1 cellular context compared by ENCODE assay signal in the genomic region with DNA sequence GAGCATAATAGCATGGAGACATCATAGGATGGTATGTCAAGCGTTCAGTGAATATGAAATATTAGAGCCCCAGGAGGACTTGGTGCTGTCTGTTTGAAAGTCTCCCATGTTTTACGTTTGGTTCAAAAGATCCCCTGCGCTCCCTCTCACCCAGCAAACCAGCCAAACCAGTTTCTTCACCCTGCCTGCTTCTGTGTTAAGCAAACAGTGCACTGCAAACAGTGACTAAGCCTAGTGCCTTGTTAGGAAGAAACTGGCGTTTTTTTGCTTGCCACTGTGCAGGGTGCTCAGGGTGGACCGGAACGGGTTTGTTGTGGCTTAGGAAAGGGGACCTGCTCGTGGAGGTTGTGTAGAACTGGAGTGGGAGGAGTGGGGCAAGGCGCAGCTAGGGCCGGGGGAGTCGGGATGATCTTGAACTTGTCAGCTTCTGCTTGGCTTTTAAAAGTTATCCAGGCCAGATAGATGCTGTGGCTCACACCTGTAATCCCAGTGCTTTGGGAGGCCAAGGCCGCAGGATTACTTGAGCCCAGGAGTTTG.
TF ChIP-seq lines count a peak whose summit lies in the region.

No MANE protein-coding gene starts in this region.

TF ChIP-seq in HepG2, 621 proteins besides CTCF, POLR2A, EP300 and RAD21 (continued from another document and continues in another):
- TF ChIP-seq ZNF792 (CRISPR knock-in tag; IDR thresholded peaks at IDR 0.05) (peak; percentile 93), KAT7 (CRISPR knock-in tag; IDR thresholded peaks at IDR 0.05; ENCODE audit: borderline replicate concordance) (0 out of 2 replicates have a peak, but pooled peaks have one; percentile 27), ETV5 (CRISPR knock-in tag; IDR thresholded peaks at IDR 0.05; ENCODE audit: borderline replicate concordance) (peak; percentile 94), YEATS4 (CRISPR knock-in tag; IDR thresholded peaks at IDR 0.05; ENCODE audit: borderline replicate concordance) (peak; percentile 73; the same call in 1 of the 2 replicates), NR2F6 (IDR thresholded peaks at IDR 0.05) (peak; percentile 81), NR2F6 (CRISPR knock-in tag; IDR thresholded peaks at IDR 0.05) (peak; percentile 95), ZNF782 (CRISPR knock-in tag; IDR thresholded peaks at IDR 0.05; ENCODE audit: borderline replicate concordance) (peak; percentile 74; the same call in 1 of the 2 replicates), HMG20A (CRISPR knock-in tag; IDR thresholded peaks at IDR 0.05; ENCODE audit: borderline replicate concordance) (peak; percentile 98), KLF16 (CRISPR knock-in tag; IDR thresholded peaks at IDR 0.05) (peak in 1 of 2 experiments; percentile 80; a peak in 1 of 4 replicates), ZNF263 (CRISPR knock-in tag; IDR thresholded peaks at IDR 0.05) (peak; percentile 77), MYC (CRISPR knock-in tag; IDR thresholded peaks at IDR 0.05; ENCODE audit: borderline replicate concordance) (peak; percentile 74; the same call in 1 of the 2 replicates), ZNF772 (CRISPR knock-in tag; IDR thresholded peaks at IDR 0.05) (peak; percentile 99), ZNF274 (CRISPR knock-in tag; IDR thresholded peaks at IDR 0.05) (peak; percentile 58; the same call in 1 of the 2 replicates), SMAD1 (CRISPR knock-in tag; IDR thresholded peaks at IDR 0.05; ENCODE audit: borderline replicate concordance, low read depth) (peak; percentile 68; the same call in 1 of the 2 replicates), GABPA (IDR thresholded peaks at IDR 0.05; ENCODE audit: low read depth, low read length) (no peak), GABPA (CRISPR knock-in tag; IDR thresholded peaks at IDR 0.05; ENCODE audit: low read depth) (peak; percentile 67), ZNF282 (IDR thresholded peaks at IDR 0.05; ENCODE audit: partially characterized antibody) (no peak), ATRX (CRISPR knock-in tag; IDR thresholded peaks at IDR 0.05; ENCODE audit: borderline replicate concordance) (no peak), HNRNPUL1 (IDR thresholded peaks at IDR 0.05; ENCODE audit: low read depth, low read length) (no peak), POGZ (CRISPR knock-in tag; IDR thresholded peaks at IDR 0.05) (peak; percentile 88), ZNF564 (CRISPR knock-in tag; IDR thresholded peaks at IDR 0.05) (peak; percentile 66), HMGA1 (CRISPR knock-in tag; conservative IDR thresholded peaks at IDR 0.05) (no peak), SRSF4 (IDR thresholded peaks at IDR 0.05; ENCODE audit: low read depth, low read length, poor library complexity, severe bottlenecking) (no peak), SOX6 (IDR thresholded peaks at IDR 0.05) (no peak), SOX6 (CRISPR knock-in tag; IDR thresholded peaks at IDR 0.05) (peak; percentile 93), ZKSCAN8 (CRISPR knock-in tag; IDR thresholded peaks at IDR 0.05; ENCODE audit: borderline replicate concordance) (peak; percentile 97), ZNF260 (CRISPR knock-in tag; IDR thresholded peaks at IDR 0.05; ENCODE audit: borderline replicate concordance, low read depth) (no peak), ZNF44 (CRISPR knock-in tag; IDR thresholded peaks at IDR 0.05) (no peak), NCOA5 (CRISPR knock-in tag; IDR thresholded peaks at IDR 0.05) (no peak)
- TF ChIP-seq, protein P1, sequence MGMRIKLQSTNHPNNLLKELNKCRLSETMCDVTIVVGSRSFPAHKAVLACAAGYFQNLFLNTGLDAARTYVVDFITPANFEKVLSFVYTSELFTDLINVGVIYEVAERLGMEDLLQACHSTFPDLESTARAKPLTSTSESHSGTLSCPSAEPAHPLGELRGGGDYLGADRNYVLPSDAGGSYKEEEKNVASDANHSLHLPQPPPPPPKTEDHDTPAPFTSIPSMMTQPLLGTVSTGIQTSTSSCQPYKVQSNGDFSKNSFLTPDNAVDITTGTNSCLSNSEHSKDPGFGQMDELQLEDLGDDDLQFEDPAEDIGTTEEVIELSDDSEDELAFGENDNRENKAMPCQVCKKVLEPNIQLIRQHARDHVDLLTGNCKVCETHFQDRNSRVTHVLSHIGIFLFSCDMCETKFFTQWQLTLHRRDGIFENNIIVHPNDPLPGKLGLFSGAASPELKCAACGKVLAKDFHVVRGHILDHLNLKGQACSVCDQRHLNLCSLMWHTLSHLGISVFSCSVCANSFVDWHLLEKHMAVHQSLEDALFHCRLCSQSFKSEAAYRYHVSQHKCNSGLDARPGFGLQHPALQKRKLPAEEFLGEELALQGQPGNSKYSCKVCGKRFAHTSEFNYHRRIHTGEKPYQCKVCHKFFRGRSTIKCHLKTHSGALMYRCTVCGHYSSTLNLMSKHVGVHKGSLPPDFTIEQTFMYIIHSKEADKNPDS (CRISPR knock-in tag; IDR thresholded peaks at IDR 0.05), result peak; percentile 77; the same call in 1 of the 2 replicates
- TF ChIP-seq, protein P2, sequence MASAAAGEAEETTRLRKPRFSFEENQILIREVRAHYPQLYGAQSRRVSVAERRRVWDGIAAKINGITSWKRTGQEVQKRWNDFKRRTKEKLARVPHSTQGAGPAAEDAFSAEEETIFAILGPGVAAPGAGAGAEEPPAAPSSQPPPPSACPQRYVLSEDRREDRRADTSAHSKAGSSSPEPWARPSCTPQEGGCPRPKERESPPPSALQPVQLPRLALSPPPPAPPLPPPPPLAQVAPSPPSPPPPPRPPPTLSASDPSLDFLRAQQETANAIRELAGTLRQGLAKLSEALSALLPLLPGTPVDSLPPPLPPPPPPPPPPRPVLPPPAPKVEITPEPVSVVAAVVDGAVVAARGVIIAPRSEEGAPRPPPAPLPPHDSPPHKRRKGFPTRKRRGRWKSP (CRISPR knock-in tag; IDR thresholded peaks at IDR 0.05), result peak; percentile 82; the same call in 1 of the 2 replicates
- TF ChIP-seq, protein P3, sequence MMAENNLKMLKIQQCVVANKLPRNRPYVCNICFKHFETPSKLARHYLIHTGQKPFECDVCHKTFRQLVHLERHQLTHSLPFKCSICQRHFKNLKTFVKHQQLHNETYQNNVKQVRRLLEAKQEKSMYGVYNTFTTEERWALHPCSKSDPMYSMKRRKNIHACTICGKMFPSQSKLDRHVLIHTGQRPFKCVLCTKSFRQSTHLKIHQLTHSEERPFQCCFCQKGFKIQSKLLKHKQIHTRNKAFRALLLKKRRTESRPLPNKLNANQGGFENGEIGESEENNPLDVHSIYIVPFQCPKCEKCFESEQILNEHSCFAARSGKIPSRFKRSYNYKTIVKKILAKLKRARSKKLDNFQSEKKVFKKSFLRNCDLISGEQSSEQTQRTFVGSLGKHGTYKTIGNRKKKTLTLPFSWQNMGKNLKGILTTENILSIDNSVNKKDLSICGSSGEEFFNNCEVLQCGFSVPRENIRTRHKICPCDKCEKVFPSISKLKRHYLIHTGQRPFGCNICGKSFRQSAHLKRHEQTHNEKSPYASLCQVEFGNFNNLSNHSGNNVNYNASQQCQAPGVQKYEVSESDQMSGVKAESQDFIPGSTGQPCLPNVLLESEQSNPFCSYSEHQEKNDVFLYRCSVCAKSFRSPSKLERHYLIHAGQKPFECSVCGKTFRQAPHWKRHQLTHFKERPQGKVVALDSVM (CRISPR knock-in tag; IDR thresholded peaks at IDR 0.05), result peak; percentile 31
- TF ChIP-seq, protein P4, sequence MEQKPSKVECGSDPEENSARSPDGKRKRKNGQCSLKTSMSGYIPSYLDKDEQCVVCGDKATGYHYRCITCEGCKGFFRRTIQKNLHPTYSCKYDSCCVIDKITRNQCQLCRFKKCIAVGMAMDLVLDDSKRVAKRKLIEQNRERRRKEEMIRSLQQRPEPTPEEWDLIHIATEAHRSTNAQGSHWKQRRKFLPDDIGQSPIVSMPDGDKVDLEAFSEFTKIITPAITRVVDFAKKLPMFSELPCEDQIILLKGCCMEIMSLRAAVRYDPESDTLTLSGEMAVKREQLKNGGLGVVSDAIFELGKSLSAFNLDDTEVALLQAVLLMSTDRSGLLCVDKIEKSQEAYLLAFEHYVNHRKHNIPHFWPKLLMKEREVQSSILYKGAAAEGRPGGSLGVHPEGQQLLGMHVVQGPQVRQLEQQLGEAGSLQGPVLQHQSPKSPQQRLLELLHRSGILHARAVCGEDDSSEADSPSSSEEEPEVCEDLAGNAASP (CRISPR knock-in tag; IDR thresholded peaks at IDR 0.05; ENCODE audit: borderline replicate concordance), result peak; percentile 85; the same call in 1 of the 2 replicates
- TF ChIP-seq, protein P5, sequence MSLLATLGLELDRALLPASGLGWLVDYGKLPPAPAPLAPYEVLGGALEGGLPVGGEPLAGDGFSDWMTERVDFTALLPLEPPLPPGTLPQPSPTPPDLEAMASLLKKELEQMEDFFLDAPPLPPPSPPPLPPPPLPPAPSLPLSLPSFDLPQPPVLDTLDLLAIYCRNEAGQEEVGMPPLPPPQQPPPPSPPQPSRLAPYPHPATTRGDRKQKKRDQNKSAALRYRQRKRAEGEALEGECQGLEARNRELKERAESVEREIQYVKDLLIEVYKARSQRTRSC (CRISPR knock-in tag; IDR thresholded peaks at IDR 0.05; ENCODE audit: low read depth), result no peak
- TF ChIP-seq, protein P6, sequence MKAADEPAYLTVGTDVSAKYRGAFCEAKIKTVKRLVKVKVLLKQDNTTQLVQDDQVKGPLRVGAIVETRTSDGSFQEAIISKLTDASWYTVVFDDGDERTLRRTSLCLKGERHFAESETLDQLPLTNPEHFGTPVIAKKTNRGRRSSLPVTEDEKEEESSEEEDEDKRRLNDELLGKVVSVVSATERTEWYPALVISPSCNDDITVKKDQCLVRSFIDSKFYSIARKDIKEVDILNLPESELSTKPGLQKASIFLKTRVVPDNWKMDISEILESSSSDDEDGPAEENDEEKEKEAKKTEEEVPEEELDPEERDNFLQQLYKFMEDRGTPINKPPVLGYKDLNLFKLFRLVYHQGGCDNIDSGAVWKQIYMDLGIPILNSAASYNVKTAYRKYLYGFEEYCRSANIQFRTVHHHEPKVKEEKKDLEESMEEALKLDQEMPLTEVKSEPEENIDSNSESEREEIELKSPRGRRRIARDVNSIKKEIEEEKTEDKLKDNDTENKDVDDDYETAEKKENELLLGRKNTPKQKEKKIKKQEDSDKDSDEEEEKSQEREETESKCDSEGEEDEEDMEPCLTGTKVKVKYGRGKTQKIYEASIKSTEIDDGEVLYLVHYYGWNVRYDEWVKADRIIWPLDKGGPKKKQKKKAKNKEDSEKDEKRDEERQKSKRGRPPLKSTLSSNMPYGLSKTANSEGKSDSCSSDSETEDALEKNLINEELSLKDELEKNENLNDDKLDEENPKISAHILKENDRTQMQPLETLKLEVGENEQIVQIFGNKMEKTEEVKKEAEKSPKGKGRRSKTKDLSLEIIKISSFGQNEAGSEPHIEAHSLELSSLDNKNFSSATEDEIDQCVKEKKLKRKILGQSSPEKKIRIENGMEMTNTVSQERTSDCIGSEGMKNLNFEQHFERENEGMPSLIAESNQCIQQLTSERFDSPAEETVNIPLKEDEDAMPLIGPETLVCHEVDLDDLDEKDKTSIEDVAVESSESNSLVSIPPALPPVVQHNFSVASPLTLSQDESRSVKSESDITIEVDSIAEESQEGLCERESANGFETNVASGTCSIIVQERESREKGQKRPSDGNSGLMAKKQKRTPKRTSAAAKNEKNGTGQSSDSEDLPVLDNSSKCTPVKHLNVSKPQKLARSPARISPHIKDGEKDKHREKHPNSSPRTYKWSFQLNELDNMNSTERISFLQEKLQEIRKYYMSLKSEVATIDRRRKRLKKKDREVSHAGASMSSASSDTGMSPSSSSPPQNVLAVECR (CRISPR knock-in tag; IDR thresholded peaks at IDR 0.05; ENCODE audit: borderline replicate concordance), result peak; percentile 67; the same call in 1 of the 2 replicates
- TF ChIP-seq, protein P7, sequence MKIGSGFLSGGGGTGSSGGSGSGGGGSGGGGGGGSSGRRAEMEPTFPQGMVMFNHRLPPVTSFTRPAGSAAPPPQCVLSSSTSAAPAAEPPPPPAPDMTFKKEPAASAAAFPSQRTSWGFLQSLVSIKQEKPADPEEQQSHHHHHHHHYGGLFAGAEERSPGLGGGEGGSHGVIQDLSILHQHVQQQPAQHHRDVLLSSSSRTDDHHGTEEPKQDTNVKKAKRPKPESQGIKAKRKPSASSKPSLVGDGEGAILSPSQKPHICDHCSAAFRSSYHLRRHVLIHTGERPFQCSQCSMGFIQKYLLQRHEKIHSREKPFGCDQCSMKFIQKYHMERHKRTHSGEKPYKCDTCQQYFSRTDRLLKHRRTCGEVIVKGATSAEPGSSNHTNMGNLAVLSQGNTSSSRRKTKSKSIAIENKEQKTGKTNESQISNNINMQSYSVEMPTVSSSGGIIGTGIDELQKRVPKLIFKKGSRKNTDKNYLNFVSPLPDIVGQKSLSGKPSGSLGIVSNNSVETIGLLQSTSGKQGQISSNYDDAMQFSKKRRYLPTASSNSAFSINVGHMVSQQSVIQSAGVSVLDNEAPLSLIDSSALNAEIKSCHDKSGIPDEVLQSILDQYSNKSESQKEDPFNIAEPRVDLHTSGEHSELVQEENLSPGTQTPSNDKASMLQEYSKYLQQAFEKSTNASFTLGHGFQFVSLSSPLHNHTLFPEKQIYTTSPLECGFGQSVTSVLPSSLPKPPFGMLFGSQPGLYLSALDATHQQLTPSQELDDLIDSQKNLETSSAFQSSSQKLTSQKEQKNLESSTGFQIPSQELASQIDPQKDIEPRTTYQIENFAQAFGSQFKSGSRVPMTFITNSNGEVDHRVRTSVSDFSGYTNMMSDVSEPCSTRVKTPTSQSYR (CRISPR knock-in tag; IDR thresholded peaks at IDR 0.05; ENCODE audit: borderline replicate concordance), result 0 out of 2 replicates have a peak, but pooled peaks have one; percentile 53
- TF ChIP-seq, protein P8, sequence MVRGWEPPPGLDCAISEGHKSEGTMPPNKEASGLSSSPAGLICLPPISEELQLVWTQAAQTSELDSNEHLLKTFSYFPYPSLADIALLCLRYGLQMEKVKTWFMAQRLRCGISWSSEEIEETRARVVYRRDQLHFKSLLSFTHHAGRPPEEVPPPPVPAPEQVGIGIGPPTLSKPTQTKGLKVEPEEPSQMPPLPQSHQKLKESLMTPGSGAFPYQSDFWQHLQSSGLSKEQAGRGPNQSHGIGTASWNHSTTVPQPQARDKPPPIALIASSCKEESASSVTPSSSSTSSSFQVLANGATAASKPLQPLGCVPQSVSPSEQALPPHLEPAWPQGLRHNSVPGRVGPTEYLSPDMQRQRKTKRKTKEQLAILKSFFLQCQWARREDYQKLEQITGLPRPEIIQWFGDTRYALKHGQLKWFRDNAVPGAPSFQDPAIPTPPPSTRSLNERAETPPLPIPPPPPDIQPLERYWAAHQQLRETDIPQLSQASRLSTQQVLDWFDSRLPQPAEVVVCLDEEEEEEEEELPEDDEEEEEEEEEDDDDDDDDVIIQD (CRISPR knock-in tag; IDR thresholded peaks at IDR 0.05; ENCODE audit: low read depth), result peak; percentile 93
- TF ChIP-seq, protein P9, sequence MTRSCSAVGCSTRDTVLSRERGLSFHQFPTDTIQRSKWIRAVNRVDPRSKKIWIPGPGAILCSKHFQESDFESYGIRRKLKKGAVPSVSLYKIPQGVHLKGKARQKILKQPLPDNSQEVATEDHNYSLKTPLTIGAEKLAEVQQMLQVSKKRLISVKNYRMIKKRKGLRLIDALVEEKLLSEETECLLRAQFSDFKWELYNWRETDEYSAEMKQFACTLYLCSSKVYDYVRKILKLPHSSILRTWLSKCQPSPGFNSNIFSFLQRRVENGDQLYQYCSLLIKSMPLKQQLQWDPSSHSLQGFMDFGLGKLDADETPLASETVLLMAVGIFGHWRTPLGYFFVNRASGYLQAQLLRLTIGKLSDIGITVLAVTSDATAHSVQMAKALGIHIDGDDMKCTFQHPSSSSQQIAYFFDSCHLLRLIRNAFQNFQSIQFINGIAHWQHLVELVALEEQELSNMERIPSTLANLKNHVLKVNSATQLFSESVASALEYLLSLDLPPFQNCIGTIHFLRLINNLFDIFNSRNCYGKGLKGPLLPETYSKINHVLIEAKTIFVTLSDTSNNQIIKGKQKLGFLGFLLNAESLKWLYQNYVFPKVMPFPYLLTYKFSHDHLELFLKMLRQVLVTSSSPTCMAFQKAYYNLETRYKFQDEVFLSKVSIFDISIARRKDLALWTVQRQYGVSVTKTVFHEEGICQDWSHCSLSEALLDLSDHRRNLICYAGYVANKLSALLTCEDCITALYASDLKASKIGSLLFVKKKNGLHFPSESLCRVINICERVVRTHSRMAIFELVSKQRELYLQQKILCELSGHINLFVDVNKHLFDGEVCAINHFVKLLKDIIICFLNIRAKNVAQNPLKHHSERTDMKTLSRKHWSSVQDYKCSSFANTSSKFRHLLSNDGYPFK (CRISPR knock-in tag; IDR thresholded peaks at IDR 0.05; ENCODE audit: borderline replicate concordance), result peak; percentile 71; the same call in 1 of the 2 replicates
